Comparison of ENCODE assay signal across 22 cellular contexts in the genomic region with DNA sequence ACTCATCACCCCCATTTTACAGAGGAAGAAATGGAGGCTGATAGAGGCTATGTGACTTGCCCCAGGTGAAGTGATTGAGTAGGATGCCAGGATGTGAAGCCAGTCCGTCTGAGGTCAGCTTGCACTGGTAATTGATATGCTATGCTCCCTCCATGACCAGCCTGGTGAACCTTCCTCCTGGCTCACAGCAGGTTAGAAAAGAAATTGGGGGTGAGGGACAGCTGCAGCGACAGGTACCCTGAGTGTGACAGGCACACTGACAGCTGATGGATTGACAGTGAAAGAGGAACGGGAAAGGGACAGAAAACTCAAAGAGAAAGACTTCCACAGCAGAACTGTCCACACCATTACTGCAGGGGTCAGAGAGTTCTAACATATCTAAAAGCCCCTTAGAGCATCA.
DNase-seq lines count a peak whose midpoint lies in the region; ATAC-seq, FAIRE-seq and TF ChIP-seq lines count a peak whose summit lies in the region.
"Had no signal": no experiment of that assay in that cellular context is flagged by ENCODE, and none has a peak within 500 bp of the region (broad histone marks: within the 10 kb centered on the region; RNA-seq: fewer than 3 reads in every experiment).

No MANE protein-coding gene starts in this region.

- TF ChIP-seq CTCF in HEK293 (tag by site-specific recombination; IDR thresholded peaks at IDR 0.05) (no peak), K562 (IDR thresholded peaks at IDR 0.05 in 2 of 3, conservative IDR thresholded peaks at IDR 0.05 in 1 of 3; ENCODE audit: insufficient read depth in 2 of 3, low read depth in 1 of 3, low read length in 3 of 3) (no peak), esophagus muscularis mucosa (IDR thresholded peaks at IDR 0.05) (no peak)

- H2BK12ac ChIP-seq in mesenchymal stem cell (ENCODE audit: low read length in 2 of 2): no peak overlapping the region

- no peak overlapping the region for H2BK15ac ChIP-seq in mesenchymal stem cell (ENCODE audit: low read depth, poor library complexity, severe bottlenecking)

- no peak for TF ChIP-seq EP300 in K562 (IDR thresholded peaks at IDR 0.05; ENCODE audit: low read length)
- no peak for TF ChIP-seq EP300 in esophagus muscularis mucosa (IDR thresholded peaks at IDR 0.05)

- intact Hi-C loops in K562 (cut with micrococcal nuclease): no loop called here
- intact Hi-C loops in esophagus muscularis mucosa (cut with DNase I): no loop called here

- H2BK5ac ChIP-seq in mesenchymal stem cell (ENCODE audit: low read depth, low read length, poor library complexity, severe bottlenecking): no peak overlapping the region

- H4K91ac ChIP-seq in mesenchymal stem cell (ENCODE audit: low read length): no peak overlapping the region

- no TSS peak for BruUV-seq in K562 (replicated peaks; lab: Mats Ljungman, UMichigan)

- H3K18ac ChIP-seq in mesenchymal stem cell (ENCODE audit: low read depth in 1 of 2, low read length in 2 of 2): no peak overlapping the region

- H3K79me1 ChIP-seq in mesenchymal stem cell (replicated peaks; ENCODE audit: low read length, poor library complexity, severe bottlenecking): no peaks in the 10 kb centered on the region

- H3K27me3 ChIP-seq in K562 (ENCODE audit: control insufficient read depth in 2 of 2, insufficient read depth in 2 of 2, low read length in 2 of 2): peaks cover 0 to 27% of the 10 kb centered on the region in 2 experiments; a peak in 2 of 5 replicates
- no peaks in the 10 kb centered on the region for H3K27me3 ChIP-seq in esophagus muscularis mucosa
- H3K27me3 ChIP-seq in mesenchymal stem cell (ENCODE audit: control insufficient read depth in 1 of 2, insufficient read depth in 1 of 2, low read length in 2 of 2): peaks cover 46 to 83% of the 10 kb centered on the region in 2 experiments
- H3K27me3 ChIP-seq: BLaER1 had no signal

- TF ChIP-seq RAD21 in K562 (CRISPR knock-in tag; conservative IDR thresholded peaks at IDR 0.05 in 1 of 2, IDR thresholded peaks at IDR 0.05 in 1 of 2): no peak

- WGBS in K562 (ENCODE audit: insufficient coverage, low coverage, missing lambda C conversion rate): 30% methylated on average over 3 of the region's 3 CpGs
- WGBS in esophagus muscularis mucosa: 96% methylated on average over 3 of the region's 3 CpGs
- WGBS in mesenchymal stem cell: 97% methylated on average over 3 of the region's 3 CpGs

- H3K4me2 ChIP-seq in K562 (ENCODE audit: insufficient read depth, low read length) (no peak overlapping the region), mesenchymal stem cell (ENCODE audit: low read length, poor library complexity, severe bottlenecking) (no peak overlapping the region)
- H3K4me2 ChIP-seq: BLaER1, GM23338 had no signal

- POLR2A ChIA-PET in HEK293 (lab: Yijun Ruan, JAX) (no interaction called here), K562 (lab: Yijun Ruan, JAX) (no interaction called here)

- TF ChIP-seq POLR2A in K562 (conservative IDR thresholded peaks at IDR 0.05): no peak
- TF ChIP-seq POLR2A in esophagus muscularis mucosa (IDR thresholded peaks at IDR 0.05; ENCODE audit: low read depth): no peak

- H3K4me3 ChIP-seq in HEK293 (ENCODE audit: low read depth, low read length) (no peak overlapping the region), K562 (no peak overlapping the region), esophagus muscularis mucosa (no peak overlapping the region), mesenchymal stem cell (ENCODE audit: insufficient read depth in 1 of 2, low read depth in 1 of 2, low read length in 2 of 2) (no peak overlapping the region)
- H3K4me3 ChIP-seq: BLaER1, GM12878, GM23338 had no signal

- in situ Hi-C loops in K562 (cut with MboI): no loop called here

- CTCF ChIA-PET in HEK293 (lab: Yijun Ruan, JAX) (interaction anchor here (0.7 kb wide), 1 partner anchor 276 kb away, joined by 3 read pairs; no protein-coding TSS in a partner anchor), K562 (lab: Yijun Ruan, JAX; ENCODE audit: low intra/inter-chr PET ratio) (no interaction called here)

- peaks cover 8% of the 10 kb centered on the region; the same call in 1 of the 2 replicates for H3K4me1 ChIP-seq in HEK293 (ENCODE audit: control insufficient read depth, insufficient read depth, low read length)
- H3K4me1 ChIP-seq in K562 (replicated peaks in 1 of 2; ENCODE audit: control insufficient read depth in 2 of 2, insufficient read depth in 2 of 2, low read length in 2 of 2): peaks cover 0 to 8% of the 10 kb centered on the region in 2 experiments; a peak in 3 of 5 replicates
- no peaks in the 10 kb centered on the region for H3K4me1 ChIP-seq in esophagus muscularis mucosa
- peaks cover 2% of the 10 kb centered on the region for H3K4me1 ChIP-seq in mesenchymal stem cell (ENCODE audit: control insufficient read depth, insufficient read depth, low read depth, low read length)

- H3K27ac ChIP-seq in HEK293 (ENCODE audit: extremely low read depth, low read depth, low read length): no peak overlapping the region
- H3K27ac ChIP-seq in K562 (ENCODE audit: extremely low read depth, low read depth, low read length): no peak overlapping the region
- no peak overlapping the region for H3K27ac ChIP-seq in esophagus muscularis mucosa (replicated peaks in 1 of 4)
- H3K27ac ChIP-seq in mesenchymal stem cell (ENCODE audit: low read length, poor library complexity, severe bottlenecking): no peak overlapping the region
- H3K27ac ChIP-seq: 22Rv1, BLaER1, C4-2B had no signal

- no peak for ATAC-seq in K562
- ATAC-seq: CD8-positive, alpha-beta T cell; GM12878; GM23338; HCT116 had no signal

- H3K36me3 ChIP-seq in HEK293 (ENCODE audit: control insufficient read depth in 2 of 2, insufficient read depth in 1 of 2, low read length in 2 of 2) (no peaks in the 10 kb centered on the region), K562 (ENCODE audit: control insufficient read depth, insufficient read depth, low read length) (no peaks in the 10 kb centered on the region), esophagus muscularis mucosa (no peaks in the 10 kb centered on the region), mesenchymal stem cell (ENCODE audit: control insufficient read depth in 1 of 2, insufficient read depth in 2 of 2, low read depth in 1 of 2, low read length in 2 of 2) (no peaks in the 10 kb centered on the region)
- H3K36me3 ChIP-seq: BLaER1 had no signal

- no peaks in the 10 kb centered on the region for H4K20me1 ChIP-seq in K562 (replicated peaks; ENCODE audit: control insufficient read depth, insufficient read depth, low read length)
- H4K20me1 ChIP-seq: BLaER1 had no signal

- no peaks in the 10 kb centered on the region for H3K9me3 ChIP-seq in HEK293 (ENCODE audit: control insufficient read depth, insufficient read depth, low read depth, low read length)
- H3K9me3 ChIP-seq in K562 (replicated peaks; ENCODE audit: control insufficient read depth, insufficient read depth, low read depth, low read length): no peaks in the 10 kb centered on the region
- no peaks in the 10 kb centered on the region for H3K9me3 ChIP-seq in esophagus muscularis mucosa
- no peaks in the 10 kb centered on the region for H3K9me3 ChIP-seq in mesenchymal stem cell (ENCODE audit: control insufficient read depth, low read length)
- H3K9me3 ChIP-seq: BLaER1, Caco-2 had no signal

- no peak overlapping the region for H4K8ac ChIP-seq in mesenchymal stem cell (ENCODE audit: low read length)

- FAIRE-seq in K562 (lab: Jason Lieb, UNC): no peak
- FAIRE-seq: A204.1, G401.6, GM18507 had no signal

- no peak for DNase-seq in K562 (ENCODE audit: extremely low read depth in 1 of 4, low spot score in 3 of 4)
- DNase-seq in esophagus muscularis mucosa (ENCODE audit: extremely low spot score): peak; percentile 89
- DNase-seq in activated naive CD4-positive, alpha-beta T cell treated with Interleukin-2 at 50 U/mL for 16 hours: no peak
- no peak for DNase-seq in mesenchymal stem cell
- no peak for DNase-seq in midbrain (lab: John Stamatoyannopoulos, UW)
- DNase-seq: Caco-2; CD4-positive, CD25-positive, alpha-beta regulatory T cell; CD8-positive, alpha-beta T cell; DMS153; DND-41; H9; HFFc6 had no signal

- no peaks in the 10 kb centered on the region for H3K9me1 ChIP-seq in K562 (ENCODE audit: control insufficient read depth, insufficient read depth, low read length)

- H3K4ac ChIP-seq in mesenchymal stem cell (ENCODE audit: low read depth in 1 of 2, low read length in 2 of 2): no peak overlapping the region

- no peak overlapping the region for H3K14ac ChIP-seq in mesenchymal stem cell (ENCODE audit: low read length in 2 of 2)

- no peak overlapping the region for H2AFZ ChIP-seq in K562 (ENCODE audit: low read depth, low read length)
- no peak overlapping the region for H2AFZ ChIP-seq in mesenchymal stem cell (ENCODE audit: low read depth, low read length)
- H2AFZ ChIP-seq: GM23338 had no signal

- H3K9ac ChIP-seq in K562 (ENCODE audit: insufficient read depth in 1 of 2, low read depth in 2 of 2, low read length in 2 of 2): no peak overlapping the region
- no peak overlapping the region for H3K9ac ChIP-seq in mesenchymal stem cell (ENCODE audit: low read length)
- H3K9ac ChIP-seq: BLaER1 had no signal

- H3K23ac ChIP-seq in mesenchymal stem cell (ENCODE audit: low read length in 2 of 2): no peak overlapping the region

- no peak overlapping the region for H2AK5ac ChIP-seq in mesenchymal stem cell (ENCODE audit: low read length, severe bottlenecking)

- H2BK120ac ChIP-seq in mesenchymal stem cell (ENCODE audit: low read depth, low read length): no peak overlapping the region

- H3K79me2 ChIP-seq in K562 (ENCODE audit: control insufficient read depth, insufficient read depth, low read length): no peaks in the 10 kb centered on the region

TF ChIP-seq in HEK293, 187 proteins besides CTCF, POLR2A, EP300 and RAD21:
- TF ChIP-seq SCRT1 (tag by site-specific recombination; IDR thresholded peaks at IDR 0.05; ENCODE audit: borderline replicate concordance): 0 out of 2 replicates have a peak, but pooled peaks have one; percentile 10
- TF ChIP-seq TRIM28 (IDR thresholded peaks at IDR 0.05; ENCODE audit: borderline replicate concordance, low read length): no peak
- no peak for TF ChIP-seq ZSCAN16 (tag by site-specific recombination; IDR thresholded peaks at IDR 0.05)
- TF ChIP-seq SCRT2 (tag by site-specific recombination; IDR thresholded peaks at IDR 0.05): peak; percentile 66
- TF ChIP-seq ZNF157 (tag by site-specific recombination; IDR thresholded peaks at IDR 0.05): no peak
- no peak for TF ChIP-seq ZNF114 (tag by site-specific recombination; IDR thresholded peaks at IDR 0.05)

TF ChIP-seq in K562, 482 proteins besides CTCF, POLR2A, EP300 and RAD21 (continues in another document):
- TF ChIP-seq, protein P1, sequence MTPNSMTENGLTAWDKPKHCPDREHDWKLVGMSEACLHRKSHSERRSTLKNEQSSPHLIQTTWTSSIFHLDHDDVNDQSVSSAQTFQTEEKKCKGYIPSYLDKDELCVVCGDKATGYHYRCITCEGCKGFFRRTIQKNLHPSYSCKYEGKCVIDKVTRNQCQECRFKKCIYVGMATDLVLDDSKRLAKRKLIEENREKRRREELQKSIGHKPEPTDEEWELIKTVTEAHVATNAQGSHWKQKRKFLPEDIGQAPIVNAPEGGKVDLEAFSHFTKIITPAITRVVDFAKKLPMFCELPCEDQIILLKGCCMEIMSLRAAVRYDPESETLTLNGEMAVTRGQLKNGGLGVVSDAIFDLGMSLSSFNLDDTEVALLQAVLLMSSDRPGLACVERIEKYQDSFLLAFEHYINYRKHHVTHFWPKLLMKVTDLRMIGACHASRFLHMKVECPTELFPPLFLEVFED (CRISPR knock-in tag; conservative IDR thresholded peaks at IDR 0.05): no peak
